Comparison of ENCODE assay signal across 8 cellular contexts in the genomic region with DNA sequence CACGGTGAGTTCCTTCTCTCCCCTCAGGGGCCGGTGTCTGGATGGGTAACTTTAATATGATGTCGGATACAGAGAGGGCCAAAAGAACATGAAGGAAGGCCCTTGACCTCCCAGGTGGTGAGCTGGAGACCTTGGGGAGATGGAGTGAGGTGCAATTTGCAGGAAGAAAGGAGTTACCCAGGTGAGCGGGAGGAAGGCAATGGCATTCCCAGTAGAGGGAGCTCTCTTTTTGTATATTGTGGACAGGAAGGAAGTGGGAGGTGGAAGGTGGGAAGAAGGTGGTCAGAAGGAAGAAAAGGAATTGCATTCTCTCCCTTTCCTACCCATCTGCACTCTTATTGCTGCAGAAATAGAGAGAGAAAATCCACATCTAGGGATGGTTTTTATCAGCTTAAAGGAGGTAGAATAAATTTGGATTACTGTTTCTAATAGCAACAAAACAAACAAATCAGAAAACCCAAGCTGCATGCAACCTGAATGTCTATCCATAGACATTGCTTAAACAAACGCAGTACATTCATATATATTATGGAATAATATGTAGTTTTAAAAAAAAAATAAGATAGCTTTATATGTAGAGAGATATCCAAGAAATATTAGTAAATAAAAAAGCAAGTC.
DNase-seq lines count a peak whose midpoint lies in the region; ATAC-seq, FAIRE-seq and TF ChIP-seq lines count a peak whose summit lies in the region.

No MANE protein-coding gene starts in this region.

- H3K4me1 ChIP-seq in small intestine (ENCODE audit: control insufficient read depth in 2 of 2, insufficient read depth in 1 of 2, low read depth in 1 of 2, low read length in 1 of 2) (peaks cover 0 to 11% of the 10 kb centered on the region in 2 donors), uterus (no peaks in the 10 kb centered on the region)

- H3K27me3 ChIP-seq in small intestine (ENCODE audit: control insufficient read depth in 2 of 2, insufficient read depth in 2 of 2, low read length in 2 of 2) = no peaks in the 10 kb centered on the region
- H3K27me3 ChIP-seq in uterus = no peaks in the 10 kb centered on the region

- no peak overlapping the region for H3K27ac ChIP-seq in small intestine (ENCODE audit: low read depth in 1 of 2, low read length in 1 of 2)
- peak overlapping the region in 1 of 2 donors; percentile 85 for H3K27ac ChIP-seq in uterus

- TF ChIP-seq CTCF in epithelial cell of esophagus (IDR thresholded peaks at IDR 0.05; ENCODE audit: insufficient read depth, low read depth, low read length, missing control alignments) (peak; percentile 71), uterus (IDR thresholded peaks at IDR 0.05) (peak in 1 of 4 experiments; percentile 21)

- 28 to 70% (median 40%) methylated on average over 5 of the region's 5 CpGs for WGBS in small intestine, 3 donors

- H3K9me3 ChIP-seq in small intestine (ENCODE audit: control insufficient read depth, low read depth) (no peaks in the 10 kb centered on the region), uterus (no peaks in the 10 kb centered on the region)

- FAIRE-seq in small intestine (lab: Jason Lieb, UNC) = no peak

- no peak overlapping the region for H3K4me3 ChIP-seq in epithelial cell of esophagus (ENCODE audit: low read length)
- no peak overlapping the region for H3K4me3 ChIP-seq in small intestine (ENCODE audit: low read depth in 1 of 2, low read length in 2 of 2)
- no peak overlapping the region for H3K4me3 ChIP-seq in uterus

- intact Hi-C loops in uterus (cut with DNase I; ENCODE audit: low total_unique reads) = no loop called here

- H3K36me3 ChIP-seq in small intestine (ENCODE audit: control insufficient read depth in 2 of 2, insufficient read depth in 2 of 2, low read length in 2 of 2) = no peaks in the 10 kb centered on the region
- H3K36me3 ChIP-seq in uterus = no peaks in the 10 kb centered on the region

- ATAC-seq in HG03342 (IDR thresholded peaks at IDR 0.05; ENCODE audit: unreplicated experiment) (no peak), HG03095 (IDR thresholded peaks at IDR 0.05; ENCODE audit: unreplicated experiment) (no peak)

- TF ChIP-seq POLR2A in uterus (IDR thresholded peaks at IDR 0.05) = no peak

- DNase-seq in NCI-H1436 (lab: John Stamatoyannopoulos, UW) = peak; percentile 35
- DNase-seq in NCI-H1436 treated with DMSO at 0.1 percent for 48 hours (lab: John Stamatoyannopoulos, UW) = no peak
- peak; percentile 71 for DNase-seq in NCI-H748 (lab: John Stamatoyannopoulos, UW; ENCODE audit: unreplicated experiment)
- DNase-seq in epithelial cell of esophagus (ENCODE audit: low read depth) = peak; percentile 63
- peak; percentile 73 for DNase-seq in small intestine
- no peak for DNase-seq in uterus

Comparison
In these comparisons a context has a peak if more than half of its experiments do, and no peak if none do; other contexts are left out.
1. DNase-seq: peak in NCI-H1436 (single experiment), NCI-H748 (single experiment), epithelial cell of esophagus (single experiment) and small intestine (single experiment); none in NCI-H1436 treated with DMSO at 0.1 percent for 48 hours (single experiment) and uterus (0 of 2).